ENCODE assay signal across 8 cellular contexts in the genomic region with DNA sequence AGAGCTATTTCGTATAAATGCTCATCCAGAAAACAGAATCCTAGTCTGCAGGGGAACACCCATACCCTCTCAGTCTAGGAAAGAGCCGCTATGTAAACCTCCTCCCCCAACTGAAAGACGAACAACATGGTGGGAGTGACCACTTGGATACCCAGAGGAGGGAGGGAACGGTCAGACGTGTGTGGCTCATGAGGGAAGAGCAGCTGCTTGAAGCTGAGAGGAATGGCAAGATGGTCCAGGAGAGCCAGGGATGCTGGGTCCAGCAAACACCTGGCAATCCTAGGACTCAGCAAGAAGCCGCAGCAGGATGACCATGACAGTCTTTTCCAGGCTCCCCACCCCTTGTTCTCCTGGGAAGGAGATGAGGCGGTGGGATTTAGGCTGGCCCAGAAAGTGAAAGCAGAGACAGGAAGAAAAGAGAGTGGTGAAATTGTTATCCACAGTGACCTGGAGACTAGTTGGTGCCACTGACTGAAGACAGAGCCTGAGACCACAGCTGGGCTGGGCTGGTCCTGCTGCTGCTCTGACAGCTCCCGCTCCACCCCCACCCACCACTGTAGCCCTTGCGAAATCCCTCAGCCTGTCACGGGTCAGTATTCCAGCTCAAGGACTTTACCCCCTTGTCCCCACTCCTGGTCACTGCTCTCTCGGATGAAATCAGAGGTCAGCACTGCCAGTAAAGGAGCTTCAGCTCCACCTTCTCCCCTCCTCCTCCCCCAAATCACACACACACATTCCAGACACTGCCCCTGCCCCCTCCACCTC. TPM values are rescaled to one million over a fixed set of nuclear protein-coding genes. Genes with fewer than 3 reads are reported as not detected.
DNase-seq lines count a peak whose midpoint lies in the region; ATAC-seq and TF ChIP-seq lines count a peak whose summit lies in the region.

No MANE protein-coding gene starts in this region.

- no peak for DNase-seq in HFFc6
- peak; percentile 84 for DNase-seq in adipocyte (ENCODE audit: low read depth)
- peak; percentile 90 for DNase-seq in hepatocyte (ENCODE audit: low spot score)
- DNase-seq in NCI-H146 (lab: John Stamatoyannopoulos, UW), result no peak
- DNase-seq in GM19238 (ENCODE audit: insufficient read length, low spot score), result no peak

- H3K4me2 ChIP-seq in hepatocyte, result peak overlapping the region; percentile 98
- peak overlapping the region; percentile 96 for H3K4me2 ChIP-seq in skeletal muscle satellite cell (ENCODE audit: low read length)

- no peak overlapping the region for H2AFZ ChIP-seq in hepatocyte

- peaks cover 30% of the 10 kb centered on the region for H3K36me3 ChIP-seq in adipocyte (ENCODE audit: control insufficient read depth, insufficient read depth, low read length, severe bottlenecking)
- no peaks in the 10 kb centered on the region for H3K36me3 ChIP-seq in hepatocyte (replicated peaks; ENCODE audit: insufficient read depth, low read depth)
- peaks cover 30% of the 10 kb centered on the region for H3K36me3 ChIP-seq in skeletal muscle satellite cell (ENCODE audit: insufficient read depth, low read length)

- WGBS in hepatocyte (ENCODE audit: low lambda C conversion rate, missing lambda C conversion rate), result 29% methylated on average over 11 of the region's 11 CpGs

- H3K4me1 ChIP-seq in adipocyte (ENCODE audit: control insufficient read depth, insufficient read depth, low read length) (peaks cover 32% of the 10 kb centered on the region), hepatocyte (ENCODE audit: insufficient read depth) (peaks cover 33% of the 10 kb centered on the region), skeletal muscle satellite cell (ENCODE audit: control insufficient read depth, insufficient read depth, low read length) (peaks cover 36% of the 10 kb centered on the region)

- H3K4me3 ChIP-seq in adipocyte (ENCODE audit: low read length) (peak overlapping the region; percentile 91), hepatocyte (peak overlapping the region; percentile 23), skeletal muscle satellite cell (ENCODE audit: low read length) (peak overlapping the region; percentile 86)

- peak overlapping the region; percentile 73 for H3K27ac Mint-ChIP-seq in HFFc6

- TF ChIP-seq CTCF in HFFc6 (IDR thresholded peaks at IDR 0.05), result no peak
- no peak for TF ChIP-seq CTCF in hepatocyte (IDR thresholded peaks at IDR 0.05; ENCODE audit: poor library complexity)

- no peaks in the 10 kb centered on the region for H3K27me3 ChIP-seq in adipocyte (replicated peaks; ENCODE audit: control insufficient read depth, insufficient read depth, low read length)
- no peaks in the 10 kb centered on the region for H3K27me3 ChIP-seq in hepatocyte
- H3K27me3 ChIP-seq in skeletal muscle satellite cell (ENCODE audit: control insufficient read depth, insufficient read depth, low read length), result no peaks in the 10 kb centered on the region

- ATAC-seq in GM21717 (IDR thresholded peaks at IDR 0.05; ENCODE audit: unreplicated experiment) (no peak), HG03025 (IDR thresholded peaks at IDR 0.05; ENCODE audit: low FRiP score, unreplicated experiment) (no peak)

- peak overlapping the region; percentile 91 for H3K4me3 Mint-ChIP-seq in HFFc6

- H3K9ac ChIP-seq in adipocyte (ENCODE audit: low read length) (peak overlapping the region; percentile 94), skeletal muscle satellite cell (ENCODE audit: low read depth, low read length) (peak overlapping the region; percentile 96)

- H3K9me3 Mint-ChIP-seq in HFFc6, result no peaks in the 10 kb centered on the region

- H3K79me2 ChIP-seq in hepatocyte, result peaks cover 82% of the 10 kb centered on the region

- peaks cover 8% of the 10 kb centered on the region for H3K27me3 Mint-ChIP-seq in HFFc6 (ENCODE audit: insufficient read depth)

- no peaks in the 10 kb centered on the region for H3K9me3 ChIP-seq in adipocyte (ENCODE audit: control insufficient read depth, low read length)
- no peaks in the 10 kb centered on the region for H3K9me3 ChIP-seq in hepatocyte (ENCODE audit: low read depth)
- H3K9me3 ChIP-seq in skeletal muscle satellite cell (replicated peaks; ENCODE audit: low read length), result no peaks in the 10 kb centered on the region

- H3K27ac ChIP-seq in hepatocyte, result peak overlapping the region; percentile 94

- no peaks in the 10 kb centered on the region for H3K9me2 ChIP-seq in hepatocyte (replicated peaks; ENCODE audit: insufficient read depth)

- H3K36me3 Mint-ChIP-seq in HFFc6 (ENCODE audit: low read depth), result peaks cover 27% of the 10 kb centered on the region

- peaks cover 38% of the 10 kb centered on the region for H4K20me1 ChIP-seq in hepatocyte (ENCODE audit: insufficient read depth, poor library complexity, severe bottlenecking)

- H3K4me1 Mint-ChIP-seq in HFFc6 (ENCODE audit: low read depth), result peaks cover 35% of the 10 kb centered on the region

RNA-seq across cellular contexts. Expression of a gene that starts 3.6 kb away (rescaled TPM):
- total RNA-seq in HFFc6 (2021; fragmentation: NEBNext Ultra II Directional; extraction: Animal tissue kit (Norgen Biotek cat#: 25700)), result 100 to 1,000 TPM; 189 to 305 (median 255) TPM
- total RNA-seq in hepatocyte, result 267 and 268 TPM in 2 replicates
- 210 and 277 TPM in 2 replicates for polyA plus RNA-seq in hepatocyte
- total RNA-seq in skeletal muscle satellite cell (2012; rRNA removed), result 97.8 and 105 TPM in 2 replicates

RNA-seq across cellular contexts. Expression of a gene that starts 11.1 kb away (rescaled TPM):
- total RNA-seq in HFFc6 (2021; fragmentation: NEBNext Ultra II Directional; extraction: Animal tissue kit (Norgen Biotek cat#: 25700)), result under 1 TPM; 0.28 to 0.55 (median 0.46) TPM
- 7.5 and 7.9 TPM in 2 replicates for total RNA-seq in hepatocyte
- 8.8 and 9.0 TPM in 2 replicates for polyA plus RNA-seq in hepatocyte
- 0.76 TPM in 1 of 2 replicates, not detected in the other for total RNA-seq in skeletal muscle satellite cell (2012; rRNA removed)

RNA-seq across cellular contexts. Expression of a gene that starts 35.7 kb away (rescaled TPM):
- total RNA-seq in HFFc6 (2021; fragmentation: NEBNext Ultra II Directional; extraction: Animal tissue kit (Norgen Biotek cat#: 25700)), result 10 to 100 TPM in 1 of 6 experiments, 1 to 10 TPM in 5; 8.3 to 11.9 (median 9.0) TPM
- total RNA-seq in hepatocyte, result 15.9 and 18.5 TPM in 2 replicates
- 5.8 and 7.6 TPM in 2 replicates for polyA plus RNA-seq in hepatocyte
- total RNA-seq in skeletal muscle satellite cell (2012; rRNA removed), result 6.8 and 7.2 TPM in 2 replicates

RNA-seq across cellular contexts. Expression of a gene that starts 37.2 kb away (rescaled TPM):
- total RNA-seq in HFFc6 (2021; fragmentation: NEBNext Ultra II Directional; extraction: Animal tissue kit (Norgen Biotek cat#: 25700)), result 10 to 100 TPM in 1 of 6 experiments, 1 to 10 TPM in 5; 6.6 to 10.0 (median 7.7) TPM
- total RNA-seq in hepatocyte, result 20.3 and 26.5 TPM in 2 replicates
- 15.1 and 21.6 TPM in 2 replicates for polyA plus RNA-seq in hepatocyte
- total RNA-seq in skeletal muscle satellite cell (2012; rRNA removed), result 4.1 and 8.5 TPM in 2 replicates

RNA-seq across cellular contexts. Expression of a gene that starts 44.8 kb away (rescaled TPM):
- 10 to 100 TPM; 21.0 to 25.7 (median 23.4) TPM for total RNA-seq in HFFc6 (2021; fragmentation: NEBNext Ultra II Directional; extraction: Animal tissue kit (Norgen Biotek cat#: 25700))
- total RNA-seq in hepatocyte, result 33.7 and 41.4 TPM in 2 replicates
- 10.7 and 12.9 TPM in 2 replicates for polyA plus RNA-seq in hepatocyte
- total RNA-seq in skeletal muscle satellite cell (2012; rRNA removed), result 30.4 and 31.5 TPM in 2 replicates

Comparison
In these comparisons a context has a peak if more than half of its experiments do, and no peak if none do; other contexts are left out.
1. DNase-seq: peak in adipocyte (single experiment) and hepatocyte (single experiment); none in HFFc6 (single experiment), NCI-H146 (single experiment) and GM19238 (single experiment).
2. H3K4me3 ChIP-seq: peak in every context shown above with its lines; median percentile 91 in adipocyte; 86 in skeletal muscle satellite cell; 23 in hepatocyte.